Comparison of ENCODE assay signal across 9 cellular contexts in the genomic region with DNA sequence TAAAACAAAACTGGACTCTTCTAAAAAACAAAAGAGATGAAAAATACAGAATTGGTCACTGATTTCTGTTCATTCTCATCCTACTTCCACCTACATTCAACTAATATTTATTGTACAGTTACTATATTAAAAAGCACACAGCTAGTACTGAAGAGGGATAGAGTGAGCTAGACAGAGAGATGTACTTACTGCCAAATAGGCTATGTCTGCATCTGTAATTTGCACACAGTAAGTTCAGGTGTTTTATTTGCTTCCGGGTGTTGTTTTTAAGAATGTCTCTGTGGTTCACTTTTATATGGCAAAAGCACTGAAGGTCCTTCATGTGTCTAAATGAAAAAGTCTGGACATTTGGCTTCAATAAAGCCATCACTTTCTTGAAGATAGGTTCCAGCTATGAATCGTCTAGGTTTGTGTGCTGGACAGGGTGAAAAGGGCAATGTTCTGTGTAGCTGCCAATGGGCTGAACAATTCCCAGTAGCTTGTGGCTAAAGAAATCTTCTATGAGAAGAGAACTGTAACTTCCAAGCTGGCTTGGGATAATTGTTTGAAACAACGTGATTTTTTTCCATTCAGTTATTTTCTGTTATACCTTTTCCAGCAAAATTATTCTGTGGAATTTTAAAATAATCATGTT. TPM values are rescaled to one million over a fixed set of nuclear protein-coding genes. Genes with fewer than 3 reads are reported as not detected.
DNase-seq lines count a peak whose midpoint lies in the region; ATAC-seq lines count a peak whose summit lies in the region.
"Had no signal": no experiment of that assay in that cellular context is flagged by ENCODE, and none has a peak within 500 bp of the region (broad histone marks: within the 10 kb centered on the region; RNA-seq: fewer than 3 reads in every experiment).

No MANE protein-coding gene starts in this region.

- intact Hi-C loops in Right ventricle myocardium inferior (cut with DNase I) (no loop called here), cardiac septum (cut with DNase I) (no loop called here)

- ATAC-seq in Right ventricle myocardium inferior (peak; percentile 79), GM21786 (IDR thresholded peaks at IDR 0.05; ENCODE audit: unreplicated experiment) (no peak)

- no peak for DNase-seq in Right ventricle myocardium inferior (ENCODE audit: missing footprints)
- no peak for DNase-seq in cardiac septum (ENCODE audit: low spot score)
- peak; percentile 89 for DNase-seq in fibroblast of peridontal ligament (ENCODE audit: extremely low read depth)
- peak; percentile 60 for DNase-seq in midbrain (lab: John Stamatoyannopoulos, UW)
- DNase-seq in NCI-H1105 treated with DMSO at 0.1 percent for 48 hours (lab: John Stamatoyannopoulos, UW) = no peak
- DNase-seq in GDM1 (lab: John Stamatoyannopoulos, UW) = no peak
- DNase-seq in stimulated activated CD4-positive, alpha-beta T cell treated with anti-CD3 and anti-CD28 coated beads, Interleukin-2, amount 100 ng/mL, for 48 hours = no peak
- DNase-seq: activated CD4-positive, alpha-beta T cell treated with anti-CD3 and anti-CD28 coated beads, Interleukin-2, amount 50 U/mL, for 48 hours had no signal

RNA-seq across cellular contexts. Expression of a gene that starts 47.3 kb away (rescaled TPM):
- total RNA-seq in Right ventricle myocardium inferior = 97.2 TPM
- total RNA-seq in cardiac septum = 54.1 TPM

Comparison
In these comparisons a context has a peak if more than half of its experiments do, and no peak if none do; other contexts are left out.
1. DNase-seq: peak in fibroblast of peridontal ligament (single experiment) and midbrain (single experiment); none in Right ventricle myocardium inferior (single experiment), cardiac septum (single experiment), NCI-H1105 treated with DMSO at 0.1 percent for 48 hours (single experiment), GDM1 (single experiment) and stimulated activated CD4-positive, alpha-beta T cell treated with anti-CD3 and anti-CD28 coated beads, Interleukin-2, amount 100 ng/mL, for 48 hours (0 of 2).